Comparison of ENCODE assay signal across 1 cellular context in the genomic region with DNA sequence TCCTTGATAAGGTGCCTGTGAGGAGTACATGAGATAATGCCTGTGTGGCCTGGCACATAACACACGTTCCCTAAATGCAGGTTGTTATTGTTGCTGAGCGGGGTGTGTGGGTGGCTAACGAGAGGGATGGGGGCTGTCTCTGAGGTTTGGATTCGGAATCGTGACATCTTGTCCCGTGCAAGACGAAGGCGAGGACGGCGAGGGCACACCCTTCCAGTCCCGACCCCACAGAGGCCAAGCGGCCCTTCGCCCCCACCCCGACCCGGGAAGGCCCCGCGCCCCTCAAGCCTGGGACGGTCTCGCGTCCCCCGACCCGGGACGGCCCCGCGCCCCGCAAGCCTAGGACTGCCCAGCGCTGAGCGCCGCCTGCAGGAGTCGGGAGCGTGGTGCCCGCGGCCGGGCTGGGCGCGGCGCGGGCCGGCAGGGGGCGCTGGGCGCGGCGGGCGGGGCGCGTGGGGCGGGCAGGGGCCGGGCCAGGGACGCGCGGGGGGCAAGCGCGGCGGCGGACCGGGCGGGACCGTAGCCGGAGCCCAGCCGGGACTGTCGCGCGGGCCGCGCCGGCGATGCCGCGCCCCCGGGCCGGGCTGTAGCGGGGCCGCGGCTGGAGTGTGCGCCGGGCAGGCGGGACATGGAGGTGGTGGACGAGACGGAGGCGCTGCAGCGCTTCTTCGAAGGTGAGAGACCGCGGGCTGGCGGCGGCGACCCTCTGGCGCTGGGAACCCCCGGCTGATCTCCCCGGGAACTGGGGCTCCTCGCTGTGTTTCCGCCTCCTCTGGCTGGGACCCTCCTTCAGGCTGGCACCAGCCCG.
TF ChIP-seq lines count a peak whose summit lies in the region.

A gene (plus strand): TSS at position 520 of the 808 bp plus-strand sequence. CDS start 109 bp downstream, at position 629.

TF ChIP-seq in HepG2, 621 proteins besides CTCF, POLR2A, EP300 and RAD21 (continued from another document):
- TF ChIP-seq, protein P1, sequence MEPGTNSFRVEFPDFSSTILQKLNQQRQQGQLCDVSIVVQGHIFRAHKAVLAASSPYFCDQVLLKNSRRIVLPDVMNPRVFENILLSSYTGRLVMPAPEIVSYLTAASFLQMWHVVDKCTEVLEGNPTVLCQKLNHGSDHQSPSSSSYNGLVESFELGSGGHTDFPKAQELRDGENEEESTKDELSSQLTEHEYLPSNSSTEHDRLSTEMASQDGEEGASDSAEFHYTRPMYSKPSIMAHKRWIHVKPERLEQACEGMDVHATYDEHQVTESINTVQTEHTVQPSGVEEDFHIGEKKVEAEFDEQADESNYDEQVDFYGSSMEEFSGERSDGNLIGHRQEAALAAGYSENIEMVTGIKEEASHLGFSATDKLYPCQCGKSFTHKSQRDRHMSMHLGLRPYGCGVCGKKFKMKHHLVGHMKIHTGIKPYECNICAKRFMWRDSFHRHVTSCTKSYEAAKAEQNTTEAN (CRISPR knock-in tag; conservative IDR thresholded peaks at IDR 0.05): no peak
- TF ChIP-seq ZSCAN31 (CRISPR knock-in tag; IDR thresholded peaks at IDR 0.05; ENCODE audit: low read depth): 0 out of 2 replicates have a peak, but pooled peaks have one; percentile 42
- no peak for TF ChIP-seq MIER3 (CRISPR knock-in tag; IDR thresholded peaks at IDR 0.05; ENCODE audit: borderline replicate concordance)
- TF ChIP-seq MAFK (conservative IDR thresholded peaks at IDR 0.05 in 1 of 2, IDR thresholded peaks at IDR 0.05 in 1 of 2; ENCODE audit: low read length in 2 of 2): no peak
- peak; percentile 38; the same call in 1 of the 2 replicates for TF ChIP-seq HNRNPL (IDR thresholded peaks at IDR 0.05; ENCODE audit: low read depth, low read length)
- TF ChIP-seq MEIS1 (CRISPR knock-in tag; IDR thresholded peaks at IDR 0.05; ENCODE audit: borderline replicate concordance): no peak
- no peak for TF ChIP-seq ARNT (IDR thresholded peaks at IDR 0.05)
- no peak for TF ChIP-seq ZNF432 (CRISPR knock-in tag; IDR thresholded peaks at IDR 0.05; ENCODE audit: borderline replicate concordance)
- TF ChIP-seq HCFC1 (IDR thresholded peaks at IDR 0.05; ENCODE audit: low read depth, low read length): no peak
- no peak for TF ChIP-seq GLI4 (CRISPR knock-in tag; IDR thresholded peaks at IDR 0.05; ENCODE audit: borderline replicate concordance)
- no peak for TF ChIP-seq ZNF12 (CRISPR knock-in tag; IDR thresholded peaks at IDR 0.05)
